In the genomic region with DNA sequence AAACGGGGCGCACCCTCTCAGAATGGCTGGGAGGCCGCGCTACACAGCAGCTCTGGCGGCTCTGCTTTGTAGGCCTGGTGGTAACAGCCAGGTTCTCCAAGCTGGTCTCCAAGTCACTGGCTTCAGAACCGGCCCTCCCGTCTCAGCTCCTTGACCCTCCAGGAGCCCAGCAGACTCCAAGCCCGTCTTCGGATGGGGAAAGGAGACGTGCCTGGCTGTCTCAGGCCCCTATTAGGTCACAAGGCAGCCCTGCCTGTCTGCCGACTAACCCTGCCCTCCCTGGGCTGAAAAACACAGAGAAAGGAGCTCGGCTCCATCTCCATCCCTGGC, we compare ENCODE assay signal across 1 cellular context.
TF ChIP-seq lines count a peak whose summit lies in the region.

No MANE protein-coding gene starts in this region.

TF ChIP-seq in GM23338, 12 proteins besides CTCF, POLR2A, EP300 and RAD21 (continued from another document):
- TF ChIP-seq, protein P1, sequence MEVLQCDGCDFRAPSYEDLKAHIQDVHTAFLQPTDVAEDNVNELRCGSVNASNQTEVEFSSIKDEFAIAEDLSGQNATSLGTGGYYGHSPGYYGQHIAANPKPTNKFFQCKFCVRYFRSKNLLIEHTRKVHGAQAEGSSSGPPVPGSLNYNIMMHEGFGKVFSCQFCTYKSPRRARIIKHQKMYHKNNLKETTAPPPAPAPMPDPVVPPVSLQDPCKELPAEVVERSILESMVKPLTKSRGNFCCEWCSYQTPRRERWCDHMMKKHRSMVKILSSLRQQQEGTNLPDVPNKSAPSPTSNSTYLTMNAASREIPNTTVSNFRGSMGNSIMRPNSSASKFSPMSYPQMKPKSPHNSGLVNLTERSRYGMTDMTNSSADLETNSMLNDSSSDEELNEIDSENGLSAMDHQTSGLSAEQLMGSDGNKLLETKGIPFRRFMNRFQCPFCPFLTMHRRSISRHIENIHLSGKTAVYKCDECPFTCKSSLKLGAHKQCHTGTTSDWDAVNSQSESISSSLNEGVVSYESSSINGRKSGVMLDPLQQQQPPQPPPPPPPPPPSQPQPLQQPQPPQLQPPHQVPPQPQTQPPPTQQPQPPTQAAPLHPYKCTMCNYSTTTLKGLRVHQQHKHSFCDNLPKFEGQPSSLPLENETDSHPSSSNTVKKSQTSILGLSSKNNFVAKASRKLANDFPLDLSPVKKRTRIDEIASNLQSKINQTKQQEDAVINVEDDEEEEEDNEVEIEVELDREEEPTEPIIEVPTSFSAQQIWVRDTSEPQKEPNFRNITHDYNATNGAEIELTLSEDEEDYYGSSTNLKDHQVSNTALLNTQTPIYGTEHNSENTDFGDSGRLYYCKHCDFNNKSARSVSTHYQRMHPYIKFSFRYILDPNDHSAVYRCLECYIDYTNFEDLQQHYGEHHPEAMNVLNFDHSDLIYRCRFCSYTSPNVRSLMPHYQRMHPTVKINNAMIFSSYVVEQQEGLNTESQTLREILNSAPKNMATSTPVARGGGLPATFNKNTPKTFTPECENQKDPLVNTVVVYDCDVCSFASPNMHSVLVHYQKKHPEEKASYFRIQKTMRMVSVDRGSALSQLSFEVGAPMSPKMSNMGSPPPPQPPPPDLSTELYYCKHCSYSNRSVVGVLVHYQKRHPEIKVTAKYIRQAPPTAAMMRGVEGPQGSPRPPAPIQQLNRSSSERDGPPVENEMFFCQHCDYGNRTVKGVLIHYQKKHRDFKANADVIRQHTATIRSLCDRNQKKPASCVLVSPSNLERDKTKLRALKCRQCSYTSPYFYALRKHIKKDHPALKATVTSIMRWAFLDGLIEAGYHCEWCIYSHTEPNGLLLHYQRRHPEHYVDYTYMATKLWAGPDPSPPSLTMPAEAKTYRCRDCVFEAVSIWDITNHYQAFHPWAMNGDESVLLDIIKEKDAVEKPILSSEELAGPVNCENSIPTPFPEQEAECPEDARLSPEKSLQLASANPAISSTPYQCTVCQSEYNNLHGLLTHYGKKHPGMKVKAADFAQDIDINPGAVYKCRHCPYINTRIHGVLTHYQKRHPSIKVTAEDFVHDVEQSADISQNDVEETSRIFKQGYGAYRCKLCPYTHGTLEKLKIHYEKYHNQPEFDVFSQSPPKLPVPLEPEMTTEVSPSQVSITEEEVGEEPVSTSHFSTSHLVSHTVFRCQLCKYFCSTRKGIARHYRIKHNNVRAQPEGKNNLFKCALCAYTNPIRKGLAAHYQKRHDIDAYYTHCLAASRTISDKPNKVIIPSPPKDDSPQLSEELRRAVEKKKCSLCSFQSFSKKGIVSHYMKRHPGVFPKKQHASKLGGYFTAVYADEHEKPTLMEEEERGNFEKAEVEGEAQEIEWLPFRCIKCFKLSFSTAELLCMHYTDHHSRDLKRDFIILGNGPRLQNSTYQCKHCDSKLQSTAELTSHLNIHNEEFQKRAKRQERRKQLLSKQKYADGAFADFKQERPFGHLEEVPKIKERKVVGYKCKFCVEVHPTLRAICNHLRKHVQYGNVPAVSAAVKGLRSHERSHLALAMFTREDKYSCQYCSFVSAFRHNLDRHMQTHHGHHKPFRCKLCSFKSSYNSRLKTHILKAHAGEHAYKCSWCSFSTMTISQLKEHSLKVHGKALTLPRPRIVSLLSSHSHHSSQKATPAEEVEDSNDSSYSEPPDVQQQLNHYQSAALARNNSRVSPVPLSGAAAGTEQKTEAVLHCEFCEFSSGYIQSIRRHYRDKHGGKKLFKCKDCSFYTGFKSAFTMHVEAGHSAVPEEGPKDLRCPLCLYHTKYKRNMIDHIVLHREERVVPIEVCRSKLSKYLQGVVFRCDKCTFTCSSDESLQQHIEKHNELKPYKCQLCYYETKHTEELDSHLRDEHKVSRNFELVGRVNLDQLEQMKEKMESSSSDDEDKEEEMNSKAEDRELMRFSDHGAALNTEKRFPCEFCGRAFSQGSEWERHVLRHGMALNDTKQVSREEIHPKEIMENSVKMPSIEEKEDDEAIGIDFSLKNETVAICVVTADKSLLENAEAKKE (CRISPR knock-in tag; IDR thresholded peaks at IDR 0.05): no peak
- no peak for TF ChIP-seq NANOG (IDR thresholded peaks at IDR 0.05; ENCODE audit: borderline replicate concordance)
- no peak for TF ChIP-seq STAT1 (IDR thresholded peaks at IDR 0.05; ENCODE audit: unreplicated experiment)
- TF ChIP-seq, protein P2, sequence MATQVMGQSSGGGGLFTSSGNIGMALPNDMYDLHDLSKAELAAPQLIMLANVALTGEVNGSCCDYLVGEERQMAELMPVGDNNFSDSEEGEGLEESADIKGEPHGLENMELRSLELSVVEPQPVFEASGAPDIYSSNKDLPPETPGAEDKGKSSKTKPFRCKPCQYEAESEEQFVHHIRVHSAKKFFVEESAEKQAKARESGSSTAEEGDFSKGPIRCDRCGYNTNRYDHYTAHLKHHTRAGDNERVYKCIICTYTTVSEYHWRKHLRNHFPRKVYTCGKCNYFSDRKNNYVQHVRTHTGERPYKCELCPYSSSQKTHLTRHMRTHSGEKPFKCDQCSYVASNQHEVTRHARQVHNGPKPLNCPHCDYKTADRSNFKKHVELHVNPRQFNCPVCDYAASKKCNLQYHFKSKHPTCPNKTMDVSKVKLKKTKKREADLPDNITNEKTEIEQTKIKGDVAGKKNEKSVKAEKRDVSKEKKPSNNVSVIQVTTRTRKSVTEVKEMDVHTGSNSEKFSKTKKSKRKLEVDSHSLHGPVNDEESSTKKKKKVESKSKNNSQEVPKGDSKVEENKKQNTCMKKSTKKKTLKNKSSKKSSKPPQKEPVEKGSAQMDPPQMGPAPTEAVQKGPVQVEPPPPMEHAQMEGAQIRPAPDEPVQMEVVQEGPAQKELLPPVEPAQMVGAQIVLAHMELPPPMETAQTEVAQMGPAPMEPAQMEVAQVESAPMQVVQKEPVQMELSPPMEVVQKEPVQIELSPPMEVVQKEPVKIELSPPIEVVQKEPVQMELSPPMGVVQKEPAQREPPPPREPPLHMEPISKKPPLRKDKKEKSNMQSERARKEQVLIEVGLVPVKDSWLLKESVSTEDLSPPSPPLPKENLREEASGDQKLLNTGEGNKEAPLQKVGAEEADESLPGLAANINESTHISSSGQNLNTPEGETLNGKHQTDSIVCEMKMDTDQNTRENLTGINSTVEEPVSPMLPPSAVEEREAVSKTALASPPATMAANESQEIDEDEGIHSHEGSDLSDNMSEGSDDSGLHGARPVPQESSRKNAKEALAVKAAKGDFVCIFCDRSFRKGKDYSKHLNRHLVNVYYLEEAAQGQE (IDR thresholded peaks at IDR 0.05; ENCODE audit: unreplicated experiment): no peak
- TF ChIP-seq CREB1 (CRISPR knock-in tag; IDR thresholded peaks at IDR 0.05; ENCODE audit: low read depth): no peak
- TF ChIP-seq EZH2phosphoT487 (IDR thresholded peaks at IDR 0.05; ENCODE audit: unreplicated experiment): no peak
- TF ChIP-seq JUNB (IDR thresholded peaks at IDR 0.05; ENCODE audit: unreplicated experiment): no peak
- TF ChIP-seq POLR2AphosphoS5 (IDR thresholded peaks at IDR 0.05; ENCODE audit: low read depth): no peak
